Comparison of ENCODE assay signal across 25 cellular contexts in the genomic region with DNA sequence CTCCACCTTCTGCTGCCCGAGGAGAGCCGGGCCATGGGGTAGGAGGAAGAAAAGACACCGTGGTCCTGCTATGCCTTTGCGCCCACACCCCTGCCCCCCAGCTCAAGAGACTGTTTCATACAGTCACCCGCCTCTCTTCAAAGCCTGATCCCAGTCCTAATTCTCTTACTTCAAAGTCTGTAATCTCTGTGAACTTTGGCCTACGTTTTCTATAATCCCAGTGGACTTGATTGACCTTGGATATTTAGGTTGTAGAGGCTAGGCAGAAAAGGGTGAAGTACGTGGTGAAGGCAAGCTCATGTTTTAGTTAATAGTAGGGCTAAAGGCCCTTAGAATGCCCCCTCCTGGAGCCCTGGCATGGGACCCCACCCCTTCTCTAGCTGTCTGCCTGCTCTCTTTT.
"Had no signal": no experiment of that assay in that cellular context is flagged by ENCODE, and none has a peak within 500 bp of the region (broad histone marks: within the 10 kb centered on the region; RNA-seq: fewer than 3 reads in every experiment).

No MANE protein-coding gene starts in this region.

- H3K27me3 Mint-ChIP-seq: naive B cell had no signal

- ATAC-seq: foreskin keratinocyte, gastroesophageal sphincter, heart right ventricle, left cardiac atrium, left lung, left ventricle myocardium superior, lower lobe of right lung, mucosa of descending colon had no signal

- H3K4me1 ChIP-seq: esophagus muscularis mucosa, foreskin keratinocyte, gastroesophageal sphincter, heart right ventricle, left lung, lower lobe of right lung had no signal

- H3K27ac Mint-ChIP-seq: mesothelial cell of epicardium had no signal

- FAIRE-seq: colon, endothelial cell of umbilical vein, frontal cortex, islet of Langerhans, keratinocyte had no signal

- H3K27me3 ChIP-seq: dorsolateral prefrontal cortex, esophagus muscularis mucosa, foreskin keratinocyte, gastroesophageal sphincter, heart right ventricle, left lung had no signal

- H3K4me3 Mint-ChIP-seq: mesothelial cell of epicardium, naive B cell had no signal

- H3K4me3 ChIP-seq: coronary artery, dorsolateral prefrontal cortex, esophagus muscularis mucosa, gastroesophageal sphincter, heart right ventricle, left lung, lower lobe of right lung, mucosa of descending colon had no signal

- H3K4me1 Mint-ChIP-seq: mesothelial cell of epicardium, naive B cell had no signal

- H3K9me3 Mint-ChIP-seq: mesothelial cell of epicardium, naive B cell had no signal

- H3K9me3 ChIP-seq: esophagus muscularis mucosa, gastroesophageal sphincter, heart right ventricle, left lung, lower lobe of right lung, mucosa of descending colon had no signal

- DNase-seq: dermis blood vessel endothelial cell; dorsolateral prefrontal cortex; effector CD4-positive, alpha-beta T cell; effector memory CD4-positive, alpha-beta T cell; foreskin keratinocyte; glutamatergic neuron; head of caudate nucleus; heart right ventricle; hippocampal formation; left cardiac atrium; left lung; left ventricle myocardium superior; lower lobe of right lung; mesenchymal stem cell; mucosa of descending colon; naive B cell had no signal

- H3K27ac ChIP-seq: coronary artery, dorsolateral prefrontal cortex, esophagus muscularis mucosa, foreskin keratinocyte, gastroesophageal sphincter, heart right ventricle, left lung, lower lobe of right lung had no signal
